ENCODE assay signal across 15 cellular contexts in the genomic region with DNA sequence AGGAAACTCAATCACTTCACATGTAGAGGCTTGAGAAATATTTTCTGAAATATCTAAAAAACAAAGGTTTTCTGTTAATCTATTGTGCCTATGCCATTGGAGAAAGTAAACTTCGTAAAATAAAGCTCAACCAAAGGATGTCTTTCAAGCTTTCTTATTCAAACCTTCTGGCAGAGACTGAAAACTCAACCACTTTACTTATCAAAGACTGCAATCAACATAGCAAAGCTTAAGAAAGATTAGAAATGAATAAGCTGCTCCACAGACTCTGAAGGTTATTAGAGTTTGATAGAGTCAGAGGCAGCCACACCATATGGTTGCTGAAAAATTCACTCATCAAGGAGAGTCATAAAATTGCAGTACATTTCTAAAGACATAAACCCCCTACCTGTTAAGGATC.
DNase-seq lines count a peak whose midpoint lies in the region; ATAC-seq and TF ChIP-seq lines count a peak whose summit lies in the region.
"Had no signal": no experiment of that assay in that cellular context is flagged by ENCODE, and none has a peak within 500 bp of the region (broad histone marks: within the 10 kb centered on the region; RNA-seq: fewer than 3 reads in every experiment).

No MANE protein-coding gene starts in this region.

- peak; percentile 43 for ATAC-seq in GM23338

- TF ChIP-seq CTCF in GM23338 (conservative IDR thresholded peaks at IDR 0.05; ENCODE audit: low read depth in 2 of 2) (no peak), spleen (IDR thresholded peaks at IDR 0.05 in 8 of 11, conservative IDR thresholded peaks at IDR 0.05 in 3 of 11) (no peak)

- 79 to 97% (median 89%) methylated on average over 1 of the region's 1 CpG for WGBS in spleen, 5 donors

- peaks cover 18% of the 10 kb centered on the region for H3K4me1 ChIP-seq in GM23338 (ENCODE audit: insufficient read depth)
- peaks cover 24% of the 10 kb centered on the region for H3K4me1 ChIP-seq in HUES48 (ENCODE audit: control insufficient read depth, insufficient read depth, low read length)
- H3K4me1 ChIP-seq in spleen = no peaks in the 10 kb centered on the region

- H4K20me1 ChIP-seq in GM23338 (replicated peaks; ENCODE audit: insufficient read depth) = no peaks in the 10 kb centered on the region

- H3K36me3 Mint-ChIP-seq in GM23338 (ENCODE audit: low read depth) = no peaks in the 10 kb centered on the region
- H3K36me3 Mint-ChIP-seq: IgD-negative memory B cell had no signal

- H3K4me3 ChIP-seq in GM23338 (peak overlapping the region; percentile 3), HUES48 (ENCODE audit: low read depth, low read length) (peak overlapping the region; percentile 1; the same call in 1 of the 2 replicates), spleen (no peak overlapping the region)

- H3K27me3 ChIP-seq in GM23338 (ENCODE audit: insufficient read depth) (no peaks in the 10 kb centered on the region; the same call in 1 of the 2 replicates), HUES48 (ENCODE audit: control insufficient read depth, insufficient read depth, low read length) (no peaks in the 10 kb centered on the region; the same call in 1 of the 2 replicates), spleen (replicated peaks in 1 of 7) (no peaks in the 10 kb centered on the region)

- intact Hi-C loops in spleen (cut with DNase I; ENCODE audit: low total_unique reads) = no loop called here

- H3K4me3 Mint-ChIP-seq in GM23338 = no peak overlapping the region
- H3K4me3 Mint-ChIP-seq: B cell; CD4-positive, alpha-beta T cell; IgD-negative memory B cell had no signal

- H3K27ac Mint-ChIP-seq in GM23338 = no peak overlapping the region
- H3K27ac Mint-ChIP-seq: B cell; CD4-positive, alpha-beta T cell; IgD-negative memory B cell had no signal

- DNase-seq in GM23338 (ENCODE audit: low spot score) = peak; percentile 16
- DNase-seq in NCI-H82 treated with DMSO at 0.1 percent for 48 hours (lab: John Stamatoyannopoulos, UW; ENCODE audit: unreplicated experiment) = peak; percentile 72
- no peak for DNase-seq in activated T-cell treated with anti-CD3 and anti-CD28 coated beads for 4 hours
- DNase-seq in dermis blood vessel endothelial cell = no peak
- no peak for DNase-seq in activated CD8-positive, alpha-beta memory T cell treated with anti-CD3 and anti-CD28 coated beads for 24 hours
- no peak for DNase-seq in spleen
- DNase-seq: C1 segment of cervical spinal cord; Calu3; CD4-positive, alpha-beta T cell; DMS53; GF-D8; KG1 had no signal

- H3K9me3 ChIP-seq in HUES48 (ENCODE audit: control insufficient read depth, insufficient read depth, low read length) = no peaks in the 10 kb centered on the region; the same call in 1 of the 2 replicates
- peaks cover 0 to 11% (median 8%) of the 10 kb centered on the region in 8 donors for H3K9me3 ChIP-seq in spleen

- H3K9me2 ChIP-seq in GM23338 (ENCODE audit: insufficient read depth) = 0 out of 2 replicates have a peak, but pooled peaks cover 3% of the 10 kb centered on the region

- peak overlapping the region; percentile 24 for H3K4me2 ChIP-seq in GM23338

- H3K27ac ChIP-seq in GM23338 (ENCODE audit: low read depth) (no peak overlapping the region), HUES48 (ENCODE audit: low read depth, low read length) (peak overlapping the region; percentile 26), spleen (no peak overlapping the region)

- H3K36me3 ChIP-seq in GM23338 (ENCODE audit: insufficient read depth) (no peaks in the 10 kb centered on the region), HUES48 (ENCODE audit: control insufficient read depth, insufficient read depth, low read length) (no peaks in the 10 kb centered on the region), spleen (no peaks in the 10 kb centered on the region)

- H2AFZ ChIP-seq in GM23338 = no peak overlapping the region

- H3K27me3 Mint-ChIP-seq in GM23338 (ENCODE audit: insufficient read depth, low read depth, poor library complexity) = peaks cover 4% of the 10 kb centered on the region
- H3K27me3 Mint-ChIP-seq: B cell; CD4-positive, alpha-beta T cell; IgD-negative memory B cell had no signal

- no peaks in the 10 kb centered on the region for H3F3A ChIP-seq in GM23338 (replicated peaks; ENCODE audit: low read depth)

- peaks cover 12% of the 10 kb centered on the region; the same call in 2 of the 3 replicates for H3K4me1 Mint-ChIP-seq in GM23338
- H3K4me1 Mint-ChIP-seq: B cell had no signal

- no peaks in the 10 kb centered on the region for H3K79me2 ChIP-seq in GM23338 (replicated peaks; ENCODE audit: insufficient read depth)

- H3K9me3 Mint-ChIP-seq in GM23338 = no peaks in the 10 kb centered on the region

- no peak overlapping the region for H3K9ac ChIP-seq in HUES48 (ENCODE audit: low read depth, low read length)

- no peak for TF ChIP-seq POLR2A in spleen (IDR thresholded peaks at IDR 0.05)

TF ChIP-seq in GM23338, 12 proteins besides CTCF, POLR2A, EP300 and RAD21 (continues in another document):
- peak; percentile 81 for TF ChIP-seq NANOG (IDR thresholded peaks at IDR 0.05; ENCODE audit: borderline replicate concordance)
- TF ChIP-seq ZNF331 (CRISPR knock-in tag; IDR thresholded peaks at IDR 0.05; ENCODE audit: low read depth) = no peak
- TF ChIP-seq, protein P1, sequence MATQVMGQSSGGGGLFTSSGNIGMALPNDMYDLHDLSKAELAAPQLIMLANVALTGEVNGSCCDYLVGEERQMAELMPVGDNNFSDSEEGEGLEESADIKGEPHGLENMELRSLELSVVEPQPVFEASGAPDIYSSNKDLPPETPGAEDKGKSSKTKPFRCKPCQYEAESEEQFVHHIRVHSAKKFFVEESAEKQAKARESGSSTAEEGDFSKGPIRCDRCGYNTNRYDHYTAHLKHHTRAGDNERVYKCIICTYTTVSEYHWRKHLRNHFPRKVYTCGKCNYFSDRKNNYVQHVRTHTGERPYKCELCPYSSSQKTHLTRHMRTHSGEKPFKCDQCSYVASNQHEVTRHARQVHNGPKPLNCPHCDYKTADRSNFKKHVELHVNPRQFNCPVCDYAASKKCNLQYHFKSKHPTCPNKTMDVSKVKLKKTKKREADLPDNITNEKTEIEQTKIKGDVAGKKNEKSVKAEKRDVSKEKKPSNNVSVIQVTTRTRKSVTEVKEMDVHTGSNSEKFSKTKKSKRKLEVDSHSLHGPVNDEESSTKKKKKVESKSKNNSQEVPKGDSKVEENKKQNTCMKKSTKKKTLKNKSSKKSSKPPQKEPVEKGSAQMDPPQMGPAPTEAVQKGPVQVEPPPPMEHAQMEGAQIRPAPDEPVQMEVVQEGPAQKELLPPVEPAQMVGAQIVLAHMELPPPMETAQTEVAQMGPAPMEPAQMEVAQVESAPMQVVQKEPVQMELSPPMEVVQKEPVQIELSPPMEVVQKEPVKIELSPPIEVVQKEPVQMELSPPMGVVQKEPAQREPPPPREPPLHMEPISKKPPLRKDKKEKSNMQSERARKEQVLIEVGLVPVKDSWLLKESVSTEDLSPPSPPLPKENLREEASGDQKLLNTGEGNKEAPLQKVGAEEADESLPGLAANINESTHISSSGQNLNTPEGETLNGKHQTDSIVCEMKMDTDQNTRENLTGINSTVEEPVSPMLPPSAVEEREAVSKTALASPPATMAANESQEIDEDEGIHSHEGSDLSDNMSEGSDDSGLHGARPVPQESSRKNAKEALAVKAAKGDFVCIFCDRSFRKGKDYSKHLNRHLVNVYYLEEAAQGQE (IDR thresholded peaks at IDR 0.05; ENCODE audit: unreplicated experiment) = no peak

Comparison
In these comparisons a context has a peak if more than half of its experiments do, and no peak if none do; other contexts are left out.
1. DNase-seq: peak in GM23338 (single experiment) and NCI-H82 treated with DMSO at 0.1 percent for 48 hours (single experiment); none in activated T-cell treated with anti-CD3 and anti-CD28 coated beads for 4 hours (single experiment), dermis blood vessel endothelial cell (single experiment), activated CD8-positive, alpha-beta memory T cell treated with anti-CD3 and anti-CD28 coated beads for 24 hours (single experiment) and spleen (single experiment).
2. H3K4me3 ChIP-seq: peak in GM23338 (single experiment) and HUES48 (single experiment); none in spleen (0 of 8).